In the genomic region with DNA sequence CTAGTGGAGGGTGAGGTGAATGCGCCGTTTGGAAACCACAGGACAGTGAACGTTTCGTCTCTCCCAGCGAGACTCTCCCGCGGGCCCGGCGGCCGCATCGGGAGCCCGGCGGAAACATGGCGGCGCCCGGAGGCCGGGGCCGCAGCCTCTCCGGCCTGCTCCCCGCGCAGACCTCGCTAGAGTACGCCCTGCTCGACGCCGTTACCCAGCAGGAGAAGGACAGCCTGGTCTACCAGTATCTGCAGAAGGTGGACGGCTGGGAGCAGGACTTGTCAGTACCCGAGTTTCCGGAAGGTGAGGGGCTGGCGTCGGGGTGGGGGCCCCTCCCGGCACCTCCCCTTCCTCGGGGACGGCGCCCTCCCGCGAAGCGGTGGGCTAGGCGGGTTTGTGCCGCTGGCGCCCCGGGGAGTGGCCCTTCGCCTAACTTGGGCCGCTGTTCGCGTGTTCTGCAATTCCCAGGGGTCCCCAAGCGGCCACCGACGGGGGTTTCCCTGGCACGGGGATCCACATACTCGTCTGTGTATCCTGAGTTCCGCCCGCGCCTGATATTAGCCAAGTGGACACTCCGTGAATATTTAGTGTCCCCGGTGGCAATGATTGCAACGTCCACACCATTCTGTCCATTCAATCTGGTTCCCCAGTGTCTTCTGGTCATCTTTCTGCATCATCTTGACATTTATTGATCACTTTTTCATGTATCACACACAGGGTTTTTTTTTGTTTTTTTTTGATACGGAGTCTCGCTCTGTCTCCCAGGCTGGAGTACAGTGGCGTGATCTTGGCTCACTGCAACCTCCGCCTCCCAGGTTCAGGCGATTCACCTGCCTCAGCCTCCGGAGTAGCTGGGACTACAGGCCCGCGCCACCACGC, we compare ENCODE assay signal across 1 cellular context.
TF ChIP-seq lines count a peak whose summit lies in the region.

No MANE protein-coding gene starts in this region.

TF ChIP-seq in GM12878, 131 proteins besides CTCF, POLR2A, EP300 and RAD21 (continued from another document):
- TF ChIP-seq, protein P1, sequence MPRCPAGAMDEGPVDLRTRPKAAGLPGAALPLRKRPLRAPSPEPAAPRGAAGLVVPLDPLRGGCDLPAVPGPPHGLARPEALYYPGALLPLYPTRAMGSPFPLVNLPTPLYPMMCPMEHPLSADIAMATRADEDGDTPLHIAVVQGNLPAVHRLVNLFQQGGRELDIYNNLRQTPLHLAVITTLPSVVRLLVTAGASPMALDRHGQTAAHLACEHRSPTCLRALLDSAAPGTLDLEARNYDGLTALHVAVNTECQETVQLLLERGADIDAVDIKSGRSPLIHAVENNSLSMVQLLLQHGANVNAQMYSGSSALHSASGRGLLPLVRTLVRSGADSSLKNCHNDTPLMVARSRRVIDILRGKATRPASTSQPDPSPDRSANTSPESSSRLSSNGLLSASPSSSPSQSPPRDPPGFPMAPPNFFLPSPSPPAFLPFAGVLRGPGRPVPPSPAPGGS (IDR thresholded peaks at IDR 0.05; ENCODE audit: borderline replicate concordance, insufficient read depth, low read depth, low read length, poor library complexity, severe bottlenecking): peak; percentile 45
- TF ChIP-seq CBX5 (IDR thresholded peaks at IDR 0.05; ENCODE audit: low read depth): no peak
- TF ChIP-seq, protein P2, sequence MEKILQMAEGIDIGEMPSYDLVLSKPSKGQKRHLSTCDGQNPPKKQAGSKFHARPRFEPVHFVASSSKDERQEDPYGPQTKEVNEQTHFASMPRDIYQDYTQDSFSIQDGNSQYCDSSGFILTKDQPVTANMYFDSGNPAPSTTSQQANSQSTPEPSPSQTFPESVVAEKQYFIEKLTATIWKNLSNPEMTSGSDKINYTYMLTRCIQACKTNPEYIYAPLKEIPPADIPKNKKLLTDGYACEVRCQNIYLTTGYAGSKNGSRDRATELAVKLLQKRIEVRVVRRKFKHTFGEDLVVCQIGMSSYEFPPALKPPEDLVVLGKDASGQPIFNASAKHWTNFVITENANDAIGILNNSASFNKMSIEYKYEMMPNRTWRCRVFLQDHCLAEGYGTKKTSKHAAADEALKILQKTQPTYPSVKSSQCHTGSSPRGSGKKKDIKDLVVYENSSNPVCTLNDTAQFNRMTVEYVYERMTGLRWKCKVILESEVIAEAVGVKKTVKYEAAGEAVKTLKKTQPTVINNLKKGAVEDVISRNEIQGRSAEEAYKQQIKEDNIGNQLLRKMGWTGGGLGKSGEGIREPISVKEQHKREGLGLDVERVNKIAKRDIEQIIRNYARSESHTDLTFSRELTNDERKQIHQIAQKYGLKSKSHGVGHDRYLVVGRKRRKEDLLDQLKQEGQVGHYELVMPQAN (conservative IDR thresholded peaks at IDR 0.05): peak; percentile 59; the same call in 1 of the 2 replicates
- TF ChIP-seq SREBF2 (IDR thresholded peaks at IDR 0.05; ENCODE audit: low read length): 0 out of 2 replicates have a peak, but pooled peaks have one; percentile 7
- TF ChIP-seq, protein P3, sequence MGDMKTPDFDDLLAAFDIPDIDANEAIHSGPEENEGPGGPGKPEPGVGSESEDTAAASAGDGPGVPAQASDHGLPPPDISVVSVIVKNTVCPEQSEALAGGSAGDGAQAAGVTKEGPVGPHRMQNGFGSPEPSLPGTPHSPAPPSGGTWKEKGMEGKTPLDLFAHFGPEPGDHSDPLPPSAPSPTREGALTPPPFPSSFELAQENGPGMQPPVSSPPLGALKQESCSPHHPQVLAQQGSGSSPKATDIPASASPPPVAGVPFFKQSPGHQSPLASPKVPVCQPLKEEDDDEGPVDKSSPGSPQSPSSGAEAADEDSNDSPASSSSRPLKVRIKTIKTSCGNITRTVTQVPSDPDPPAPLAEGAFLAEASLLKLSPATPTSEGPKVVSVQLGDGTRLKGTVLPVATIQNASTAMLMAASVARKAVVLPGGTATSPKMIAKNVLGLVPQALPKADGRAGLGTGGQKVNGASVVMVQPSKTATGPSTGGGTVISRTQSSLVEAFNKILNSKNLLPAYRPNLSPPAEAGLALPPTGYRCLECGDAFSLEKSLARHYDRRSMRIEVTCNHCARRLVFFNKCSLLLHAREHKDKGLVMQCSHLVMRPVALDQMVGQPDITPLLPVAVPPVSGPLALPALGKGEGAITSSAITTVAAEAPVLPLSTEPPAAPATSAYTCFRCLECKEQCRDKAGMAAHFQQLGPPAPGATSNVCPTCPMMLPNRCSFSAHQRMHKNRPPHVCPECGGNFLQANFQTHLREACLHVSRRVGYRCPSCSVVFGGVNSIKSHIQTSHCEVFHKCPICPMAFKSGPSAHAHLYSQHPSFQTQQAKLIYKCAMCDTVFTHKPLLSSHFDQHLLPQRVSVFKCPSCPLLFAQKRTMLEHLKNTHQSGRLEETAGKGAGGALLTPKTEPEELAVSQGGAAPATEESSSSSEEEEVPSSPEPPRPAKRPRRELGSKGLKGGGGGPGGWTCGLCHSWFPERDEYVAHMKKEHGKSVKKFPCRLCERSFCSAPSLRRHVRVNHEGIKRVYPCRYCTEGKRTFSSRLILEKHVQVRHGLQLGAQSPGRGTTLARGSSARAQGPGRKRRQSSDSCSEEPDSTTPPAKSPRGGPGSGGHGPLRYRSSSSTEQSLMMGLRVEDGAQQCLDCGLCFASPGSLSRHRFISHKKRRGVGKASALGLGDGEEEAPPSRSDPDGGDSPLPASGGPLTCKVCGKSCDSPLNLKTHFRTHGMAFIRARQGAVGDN (IDR thresholded peaks at IDR 0.05): peak; percentile 80
- TF ChIP-seq, protein P4, sequence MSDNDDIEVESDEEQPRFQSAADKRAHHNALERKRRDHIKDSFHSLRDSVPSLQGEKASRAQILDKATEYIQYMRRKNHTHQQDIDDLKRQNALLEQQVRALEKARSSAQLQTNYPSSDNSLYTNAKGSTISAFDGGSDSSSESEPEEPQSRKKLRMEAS (IDR thresholded peaks at IDR 0.05; ENCODE audit: low read depth, low read length): 0 out of 2 replicates have a peak, but pooled peaks have one; percentile 29
- 0 out of 2 replicates have a peak, but pooled peaks have one; percentile 17 for TF ChIP-seq ZNF217 (IDR thresholded peaks at IDR 0.05)
- peak; percentile 46 for TF ChIP-seq SMAD1 (IDR thresholded peaks at IDR 0.05; ENCODE audit: low read depth, partially characterized antibody)
- TF ChIP-seq NFIC (IDR thresholded peaks at IDR 0.05; ENCODE audit: low read depth, low read length): 0 out of 2 replicates have a peak, but pooled peaks have one; percentile 10
- TF ChIP-seq IKZF2 (IDR thresholded peaks at IDR 0.05): peak; percentile 44 to 56; a peak in 3 of 4 replicates
- TF ChIP-seq RUNX3 (IDR thresholded peaks at IDR 0.05; ENCODE audit: low read length): peak; percentile 47; the same call in 1 of the 2 replicates
- no peak for TF ChIP-seq ZNF24 (IDR thresholded peaks at IDR 0.05)
- TF ChIP-seq ATF7 (IDR thresholded peaks at IDR 0.05; ENCODE audit: low read depth): peak; percentile 27; the same call in 1 of the 2 replicates
- TF ChIP-seq, protein P5, sequence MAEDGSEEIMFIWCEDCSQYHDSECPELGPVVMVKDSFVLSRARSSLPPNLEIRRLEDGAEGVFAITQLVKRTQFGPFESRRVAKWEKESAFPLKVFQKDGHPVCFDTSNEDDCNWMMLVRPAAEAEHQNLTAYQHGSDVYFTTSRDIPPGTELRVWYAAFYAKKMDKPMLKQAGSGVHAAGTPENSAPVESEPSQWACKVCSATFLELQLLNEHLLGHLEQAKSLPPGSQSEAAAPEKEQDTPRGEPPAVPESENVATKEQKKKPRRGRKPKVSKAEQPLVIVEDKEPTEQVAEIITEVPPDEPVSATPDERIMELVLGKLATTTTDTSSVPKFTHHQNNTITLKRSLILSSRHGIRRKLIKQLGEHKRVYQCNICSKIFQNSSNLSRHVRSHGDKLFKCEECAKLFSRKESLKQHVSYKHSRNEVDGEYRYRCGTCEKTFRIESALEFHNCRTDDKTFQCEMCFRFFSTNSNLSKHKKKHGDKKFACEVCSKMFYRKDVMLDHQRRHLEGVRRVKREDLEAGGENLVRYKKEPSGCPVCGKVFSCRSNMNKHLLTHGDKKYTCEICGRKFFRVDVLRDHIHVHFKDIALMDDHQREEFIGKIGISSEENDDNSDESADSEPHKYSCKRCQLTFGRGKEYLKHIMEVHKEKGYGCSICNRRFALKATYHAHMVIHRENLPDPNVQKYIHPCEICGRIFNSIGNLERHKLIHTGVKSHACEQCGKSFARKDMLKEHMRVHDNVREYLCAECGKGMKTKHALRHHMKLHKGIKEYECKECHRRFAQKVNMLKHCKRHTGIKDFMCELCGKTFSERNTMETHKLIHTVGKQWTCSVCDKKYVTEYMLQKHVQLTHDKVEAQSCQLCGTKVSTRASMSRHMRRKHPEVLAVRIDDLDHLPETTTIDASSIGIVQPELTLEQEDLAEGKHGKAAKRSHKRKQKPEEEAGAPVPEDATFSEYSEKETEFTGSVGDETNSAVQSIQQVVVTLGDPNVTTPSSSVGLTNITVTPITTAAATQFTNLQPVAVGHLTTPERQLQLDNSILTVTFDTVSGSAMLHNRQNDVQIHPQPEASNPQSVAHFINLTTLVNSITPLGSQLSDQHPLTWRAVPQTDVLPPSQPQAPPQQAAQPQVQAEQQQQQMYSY (CRISPR knock-in tag; IDR thresholded peaks at IDR 0.05): 0 out of 2 replicates have a peak, but pooled peaks have one; percentile 35
- TF ChIP-seq MEF2A (IDR thresholded peaks at IDR 0.05; ENCODE audit: insufficient read depth, low read depth, low read length): no peak
- TF ChIP-seq BACH1 (IDR thresholded peaks at IDR 0.05; ENCODE audit: borderline replicate concordance): 0 out of 2 replicates have a peak, but pooled peaks have one; percentile 40
- TF ChIP-seq EED (IDR thresholded peaks at IDR 0.05; ENCODE audit: low read depth): peak; percentile 17; the same call in 1 of the 2 replicates
- TF ChIP-seq POLR2AphosphoS5 (IDR thresholded peaks at IDR 0.05; ENCODE audit: low read length): peak; percentile 72
- 0 out of 2 replicates have a peak, but pooled peaks have one; percentile 6 for TF ChIP-seq MTA3 (IDR thresholded peaks at IDR 0.05; ENCODE audit: borderline replicate concordance, low read length)
- TF ChIP-seq ZZZ3 (IDR thresholded peaks at IDR 0.05; ENCODE audit: control insufficient read depth, insufficient read length, low read depth): no peak
- peak; percentile 38; the same call in 1 of the 2 replicates for TF ChIP-seq NR2F1 (conservative IDR thresholded peaks at IDR 0.05)
- peak; percentile 97 for TF ChIP-seq YY1 (IDR thresholded peaks at IDR 0.05; ENCODE audit: low read depth, low read length)
- peak; percentile 40; the same call in 1 of the 2 replicates for TF ChIP-seq RCOR1 (conservative IDR thresholded peaks at IDR 0.05; ENCODE audit: low read depth, low read length)
- 0 out of 2 replicates have a peak, but pooled peaks have one; percentile 75 for TF ChIP-seq SIN3A (IDR thresholded peaks at IDR 0.05; ENCODE audit: low read depth, low read length)
- TF ChIP-seq BHLHE40 (IDR thresholded peaks at IDR 0.05; ENCODE audit: borderline replicate concordance in 1 of 2, low read depth in 2 of 2, low read length in 1 of 2): peak; percentile 36 to 84; a peak in 2 of 4 replicates
- no peak for TF ChIP-seq CEBPB (IDR thresholded peaks at IDR 0.05; ENCODE audit: borderline replicate concordance in 1 of 2, low read depth in 2 of 2, low read length in 2 of 2)
- TF ChIP-seq IKZF1 (conservative IDR thresholded peaks at IDR 0.05): peak; percentile 69
- TF ChIP-seq ASH2L (IDR thresholded peaks at IDR 0.05; ENCODE audit: borderline replicate concordance, low read depth): peak; percentile 39; the same call in 1 of the 2 replicates
- TF ChIP-seq TCF12 (IDR thresholded peaks at IDR 0.05; ENCODE audit: low read depth, low read length): 0 out of 2 replicates have a peak, but pooled peaks have one; percentile 42
- peak; percentile 97 for TF ChIP-seq MEF2B (IDR thresholded peaks at IDR 0.05; ENCODE audit: partially characterized antibody, poor library complexity, severe bottlenecking)
- no peak for TF ChIP-seq SRF (IDR thresholded peaks at IDR 0.05; ENCODE audit: low read depth in 2 of 2, low read length in 2 of 2)
- TF ChIP-seq SMARCA5 (IDR thresholded peaks at IDR 0.05): no peak
- TF ChIP-seq, protein P6, sequence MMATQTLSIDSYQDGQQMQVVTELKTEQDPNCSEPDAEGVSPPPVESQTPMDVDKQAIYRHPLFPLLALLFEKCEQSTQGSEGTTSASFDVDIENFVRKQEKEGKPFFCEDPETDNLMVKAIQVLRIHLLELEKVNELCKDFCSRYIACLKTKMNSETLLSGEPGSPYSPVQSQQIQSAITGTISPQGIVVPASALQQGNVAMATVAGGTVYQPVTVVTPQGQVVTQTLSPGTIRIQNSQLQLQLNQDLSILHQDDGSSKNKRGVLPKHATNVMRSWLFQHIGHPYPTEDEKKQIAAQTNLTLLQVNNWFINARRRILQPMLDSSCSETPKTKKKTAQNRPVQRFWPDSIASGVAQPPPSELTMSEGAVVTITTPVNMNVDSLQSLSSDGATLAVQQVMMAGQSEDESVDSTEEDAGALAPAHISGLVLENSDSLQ (IDR thresholded peaks at IDR 0.05): peak; percentile 68
- peak; percentile 58 for TF ChIP-seq MYC (IDR thresholded peaks at IDR 0.05; ENCODE audit: insufficient read depth, insufficient read length, insufficient replicate concordance, low read length, severe bottlenecking)
- TF ChIP-seq MTA2 (IDR thresholded peaks at IDR 0.05; ENCODE audit: low read depth): peak; percentile 59; the same call in 1 of the 2 replicates
- peak; percentile 33; the same call in 2 of the 3 replicates for TF ChIP-seq POU2F2 (IDR thresholded peaks at IDR 0.05; ENCODE audit: borderline replicate concordance, low read depth, low read length)
- peak; percentile 64; the same call in 1 of the 2 replicates for TF ChIP-seq FOXM1 (IDR thresholded peaks at IDR 0.05; ENCODE audit: low read depth, low read length)
- peak; percentile 82 for TF ChIP-seq NBN (IDR thresholded peaks at IDR 0.05)
- peak; percentile 92 for TF ChIP-seq GATAD2B (conservative IDR thresholded peaks at IDR 0.05; ENCODE audit: low read depth)
- no peak for TF ChIP-seq STAT3 (IDR thresholded peaks at IDR 0.05; ENCODE audit: low read depth, low read length)
- peak; percentile 76 for TF ChIP-seq DPF2 (IDR thresholded peaks at IDR 0.05)
- peak; percentile 61; the same call in 1 of the 2 replicates for TF ChIP-seq ESRRA (IDR thresholded peaks at IDR 0.05; ENCODE audit: low read length)
